ENCODE assay signal across 26 cellular contexts in genomic region chr13:33107403-33107760, GRCh38.
DNase-seq lines count a peak whose midpoint lies in the region; ATAC-seq and TF ChIP-seq lines count a peak whose summit lies in the region.
"Had no signal": no experiment of that assay in that cellular context is flagged by ENCODE, and none has a peak within 500 bp of the region (broad histone marks: within the 10 kb centered on the region; RNA-seq: fewer than 3 reads in every experiment).

No MANE protein-coding gene starts in this region.

- intact Hi-C loops in right cardiac atrium (cut with DNase I), result no loop called here
- intact Hi-C loops in left ventricle myocardium superior (cut with micrococcal nuclease), result no loop called here

- H3K27me3 ChIP-seq in right cardiac atrium (ENCODE audit: control insufficient read depth, insufficient read depth), result no peaks in the 10 kb centered on the region
- H3K27me3 ChIP-seq: BLaER1, tibial artery had no signal

- WGBS in right cardiac atrium, result 95% methylated on average over 2 of the region's 2 CpGs

- no peak for TF ChIP-seq CTCF in omental fat pad (IDR thresholded peaks at IDR 0.05)

- H3K27ac ChIP-seq in right cardiac atrium (ENCODE audit: low read length) (peak overlapping the region; percentile 36), cingulate gyrus (ENCODE audit: low read depth, low read length) (peak overlapping the region; percentile 49), substantia nigra (ENCODE audit: low read depth, low read length, poor library complexity, severe bottlenecking) (no peak overlapping the region)
- H3K27ac ChIP-seq: BLaER1, lower lobe of right lung, tibial artery, WERI-Rb-1 had no signal

- H3K4me1 ChIP-seq in right cardiac atrium (ENCODE audit: control insufficient read depth, insufficient read depth, low read length), result peaks cover 7% of the 10 kb centered on the region

- no peak overlapping the region for H3K4me3 ChIP-seq in right cardiac atrium (ENCODE audit: low read length)
- H3K4me3 ChIP-seq: BLaER1, lower lobe of right lung, mucosa of descending colon, tibial artery had no signal

- H3K9me3 ChIP-seq in right cardiac atrium (ENCODE audit: control insufficient read depth, low read length), result no peaks in the 10 kb centered on the region
- H3K9me3 ChIP-seq: BLaER1, lower lobe of right lung, mucosa of descending colon, tibial artery had no signal

- no peak for ATAC-seq in right cardiac atrium
- ATAC-seq in left ventricle myocardium superior, result no peak
- ATAC-seq in omental fat pad (ENCODE audit: low FRiP score), result peak; percentile 29
- ATAC-seq in HG03095 (IDR thresholded peaks at IDR 0.05; ENCODE audit: unreplicated experiment), result no peak
- ATAC-seq: HCT116, lower lobe of right lung, mucosa of descending colon had no signal

- DNase-seq in right cardiac atrium, result no peak
- DNase-seq in left ventricle myocardium superior, result no peak
- no peak for DNase-seq in omental fat pad (ENCODE audit: low spot score)
- DNase-seq in NCI-H2196 (lab: John Stamatoyannopoulos, UW; ENCODE audit: unreplicated experiment), result no peak
- no peak for DNase-seq in NCI-H345 (lab: John Stamatoyannopoulos, UW)
- no peak for DNase-seq in substantia nigra (lab: John Stamatoyannopoulos, UW)
- DNase-seq: activated CD4-positive, alpha-beta T cell treated with anti-CD3 and anti-CD28 coated beads, Interleukin-2, amount 10 ng/mL, durations not matched to agents 24 days and 14 days; activated gamma-delta T cell treated with Interleukin-2 at 50 U/mL for 16 hours; activated T-cell treated with anti-CD3 and anti-CD28 coated beads, Interleukin-2, amount 50 U/mL, for 24 hours; cerebellar nuclear complex; KBM-7; kidney; lower lobe of right lung; mucosa of descending colon; NCI-H1417; NK-92 treated with Interleukin-12 subunit alpha and Interleukin-12 subunit beta, amount 100 ng/mL, for 24 hours; SIG-M5; stimulated activated CD4-positive, alpha-beta T cell treated with anti-CD3 and anti-CD28 coated beads, Interleukin-15, amount 100 ng/mL, for 24 hours; stimulated activated naive CD4-positive, alpha-beta T cell treated with Interleukin-2 at 50 U/mL for 16 hours; T1000; tibial artery; WERI-Rb-1 had no signal
